ENCODE assay signal across 22 cellular contexts in the genomic region with DNA sequence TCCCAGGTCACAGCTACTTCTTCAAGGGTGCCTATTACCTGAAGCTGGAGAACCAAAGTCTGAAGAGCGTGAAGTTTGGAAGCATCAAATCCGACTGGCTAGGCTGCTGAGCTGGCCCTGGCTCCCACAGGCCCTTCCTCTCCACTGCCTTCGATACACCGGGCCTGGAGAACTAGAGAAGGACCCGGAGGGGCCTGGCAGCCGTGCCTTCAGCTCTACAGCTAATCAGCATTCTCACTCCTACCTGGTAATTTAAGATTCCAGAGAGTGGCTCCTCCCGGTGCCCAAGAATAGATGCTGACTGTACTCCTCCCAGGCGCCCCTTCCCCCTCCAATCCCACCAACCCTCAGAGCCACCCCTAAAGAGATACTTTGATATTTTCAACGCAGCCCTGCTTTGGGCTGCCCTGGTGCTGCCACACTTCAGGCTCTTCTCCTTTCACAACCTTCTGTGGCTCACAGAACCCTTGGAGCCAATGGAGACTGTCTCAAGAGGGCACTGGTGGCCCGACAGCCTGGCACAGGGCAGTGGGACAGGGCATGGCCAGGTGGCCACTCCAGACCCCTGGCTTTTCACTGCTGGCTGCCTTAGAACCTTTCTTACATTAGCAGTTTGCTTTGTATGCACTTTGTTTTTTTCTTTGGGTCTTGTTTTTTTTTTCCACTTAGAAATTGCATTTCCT. TPM values are rescaled to one million over a fixed set of nuclear protein-coding genes. Genes with fewer than 3 reads are reported as not detected.
DNase-seq lines count a peak whose midpoint lies in the region; ATAC-seq, FAIRE-seq and TF ChIP-seq lines count a peak whose summit lies in the region.
"Had no signal": no experiment of that assay in that cellular context is flagged by ENCODE, and none has a peak within 500 bp of the region (broad histone marks: within the 10 kb centered on the region; RNA-seq: fewer than 3 reads in every experiment).

No MANE protein-coding gene starts in this region.

- BruUV-seq in HepG2 (replicated peaks; lab: Mats Ljungman, UMichigan) = no TSS peak
- TSS peak; percentile 83 for BruUV-seq in Panc1 (replicated peaks; lab: Mats Ljungman, UMichigan)

- TF ChIP-seq EP300 in HepG2 (IDR thresholded peaks at IDR 0.05; ENCODE audit: low read depth in 2 of 2, low read length in 2 of 2) = no peak
- TF ChIP-seq EP300 in HepG2 (CRISPR knock-in tag; IDR thresholded peaks at IDR 0.05; ENCODE audit: borderline replicate concordance) = no peak

- no peak overlapping the region for H2AFZ ChIP-seq in HepG2 (ENCODE audit: low read length)

- no peaks in the 10 kb centered on the region for H3K9me3 Mint-ChIP-seq in chondrocyte (ENCODE audit: low read depth)

- peaks cover 2% of the 10 kb centered on the region for H3K79me2 ChIP-seq in HepG2 (ENCODE audit: insufficient read depth, low read length)

- DNase-seq in HepG2 (ENCODE audit: low spot score) (no peak), right lobe of liver (no peak), GM13976 (ENCODE audit: low spot score) (peak; percentile 8), Panc1 (ENCODE audit: low read depth, low spot score) (no peak), thyroid gland (peak; percentile 41 to 53), NCI-H2029 (lab: John Stamatoyannopoulos, UW) (no peak), chondrocyte (ENCODE audit: low spot score) (no peak)
- DNase-seq: BE2C; CD4-positive, CD25-positive, alpha-beta regulatory T cell; Karpas-422; NCI-H1436; NCI-H446 treated with DMSO at 0.1 percent for 48 hours; NCI-H526; NK-92 treated with Interleukin-12 subunit alpha and Interleukin-12 subunit beta, amount 100 ng/mL, for 24 hours; PC-3; Right ventricle myocardium superior; T-helper 2 cell had no signal

- no peak overlapping the region for H3K4me3 Mint-ChIP-seq in chondrocyte (ENCODE audit: unreplicated experiment)
- H3K4me3 Mint-ChIP-seq: CD4-positive, CD25-positive, alpha-beta regulatory T cell had no signal

- ATAC-seq in HepG2 = no peak
- no peak for ATAC-seq in right lobe of liver
- no peak for ATAC-seq in Panc1
- ATAC-seq in HG03520 (IDR thresholded peaks at IDR 0.05; ENCODE audit: unreplicated experiment) = no peak
- ATAC-seq: A549, PC-3 had no signal

- H3K27me3 ChIP-seq in HepG2 (ENCODE audit: control insufficient read depth in 1 of 2, insufficient read depth in 2 of 2, low read length in 2 of 2) = no peaks in the 10 kb centered on the region
- H3K27me3 ChIP-seq in right lobe of liver = no peaks in the 10 kb centered on the region
- no peaks in the 10 kb centered on the region for H3K27me3 ChIP-seq in Panc1 (ENCODE audit: control insufficient read depth, insufficient read depth, low read length)
- H3K27me3 ChIP-seq in thyroid gland = no peaks in the 10 kb centered on the region
- H3K27me3 ChIP-seq: BE2C, SJSA1 had no signal

- POLR2A ChIA-PET in HepG2 (lab: Yijun Ruan, JAX) = no interaction called here
- POLR2A ChIA-PET in Panc1 (lab: Charles Lee) = no interaction called here

- peaks cover 50% of the 10 kb centered on the region for H3K4me1 Mint-ChIP-seq in chondrocyte (ENCODE audit: low read depth)

- peak overlapping the region in 1 of 3 experiments; percentile 31; a peak in 1 of 6 replicates for H3K4me3 ChIP-seq in HepG2 (replicated peaks in 1 of 3; ENCODE audit: insufficient read depth in 1 of 3, low read depth in 2 of 3, low read length in 3 of 3)
- no peak overlapping the region for H3K4me3 ChIP-seq in right lobe of liver
- H3K4me3 ChIP-seq in Panc1 (ENCODE audit: low read depth in 2 of 2, low read length in 2 of 2) = no peak overlapping the region
- no peak overlapping the region for H3K4me3 ChIP-seq in thyroid gland (replicated peaks in 1 of 3)
- H3K4me3 ChIP-seq: A549, SJSA1 had no signal

- H4K20me1 ChIP-seq in HepG2 (ENCODE audit: insufficient read depth, low read length) = no peaks in the 10 kb centered on the region

- H3K4me2 ChIP-seq in HepG2 (ENCODE audit: low read depth, low read length) = peak overlapping the region; percentile 59
- H3K4me2 ChIP-seq: A549 had no signal

- H3K4me1 ChIP-seq in HepG2 (ENCODE audit: insufficient read depth, low read length) = peaks cover 55% of the 10 kb centered on the region
- peaks cover 0 to 16% (median 6%) of the 10 kb centered on the region in 4 donors for H3K4me1 ChIP-seq in right lobe of liver
- peaks cover 44% of the 10 kb centered on the region for H3K4me1 ChIP-seq in Panc1 (ENCODE audit: control insufficient read depth, insufficient read depth, low read length)
- peaks cover 51 to 52% of the 10 kb centered on the region in 2 donors for H3K4me1 ChIP-seq in thyroid gland

- TF ChIP-seq CTCF in HepG2 (CRISPR knock-in tag; IDR thresholded peaks at IDR 0.05) (no peak), right lobe of liver (IDR thresholded peaks at IDR 0.05) (no peak), GM13976 (IDR thresholded peaks at IDR 0.05; ENCODE audit: borderline replicate concordance, control extremely low read depth, extremely low read depth, insufficient read depth, missing control alignments) (no peak), Panc1 (IDR thresholded peaks at IDR 0.05) (no peak), thyroid gland (IDR thresholded peaks at IDR 0.05) (no peak), chondrocyte (IDR thresholded peaks at IDR 0.05) (no peak)

- H3K9me3 ChIP-seq in HepG2 (ENCODE audit: low read length) (no peaks in the 10 kb centered on the region), right lobe of liver (no peaks in the 10 kb centered on the region), Panc1 (ENCODE audit: control insufficient read depth, insufficient read depth, low read depth, low read length) (no peaks in the 10 kb centered on the region), thyroid gland (no peaks in the 10 kb centered on the region)
- H3K9me3 ChIP-seq: A549, BE2C, SJSA1 had no signal

- H3K9ac ChIP-seq in HepG2 (ENCODE audit: insufficient read depth, low read depth, low read length) = no peak overlapping the region

- FAIRE-seq in HepG2 (lab: Jason Lieb, UNC) = no peak
- FAIRE-seq: A549, H54 had no signal

- H3K27ac ChIP-seq in HepG2 (ENCODE audit: extremely low read length, insufficient read depth, low read length) = no peak overlapping the region
- H3K27ac ChIP-seq in right lobe of liver = no peak overlapping the region
- no peak overlapping the region for H3K27ac ChIP-seq in Panc1 (ENCODE audit: low read length)
- H3K27ac ChIP-seq in thyroid gland = peak overlapping the region; percentile 43 to 78 (median 64)
- H3K27ac ChIP-seq: A549, HL-60, SJSA1 had no signal

- H3K36me3 Mint-ChIP-seq in chondrocyte (ENCODE audit: low read depth) = peaks cover 3% of the 10 kb centered on the region
- H3K36me3 Mint-ChIP-seq: CD4-positive, CD25-positive, alpha-beta regulatory T cell had no signal

- H3K27me3 Mint-ChIP-seq in chondrocyte (ENCODE audit: low read depth) = no peaks in the 10 kb centered on the region

- intact Hi-C loops in HepG2 (cut with micrococcal nuclease; ENCODE audit: unreplicated experiment) (loop anchor here (5.0 kb wide), 1 partner anchor 117 kb away; no protein-coding TSS in a partner anchor), right lobe of liver (cut with DNase I) (no loop called here), Panc1 (cut with micrococcal nuclease; ENCODE audit: unreplicated experiment) (no loop called here), thyroid gland (cut with DNase I) (no loop called here)

- in situ Hi-C loops in HepG2 (cut with HindIII; ENCODE audit: extremely low pct_ligation_motif_present, low pct_unique_long_range_greater_than_20kb) = no loop called here
- in situ Hi-C loops in GM13976 (cut with MboI; ENCODE audit: low sequenced_read_pairs, unreplicated experiment) = no loop called here
- in situ Hi-C loops in Panc1 (cut with HindIII; ENCODE audit: low pct_unique_long_range_greater_than_20kb, low sequenced_read_pairs) = no loop called here

- WGBS in HepG2 (ENCODE audit: low lambda C conversion rate) = 67% methylated on average over 9 of the region's 10 CpGs
- 88% methylated on average over 5 of the region's 10 CpGs for WGBS in right lobe of liver (ENCODE audit: insufficient coverage, low coverage, low lambda C conversion rate, missing lambda C conversion rate)
- WGBS in thyroid gland, 2 donors = 64 to 72% methylated on average over 8 to 10 of the region's 10 CpGs

- no peak for TF ChIP-seq RAD21 in HepG2 (CRISPR knock-in tag; IDR thresholded peaks at IDR 0.05)

- no peak overlapping the region for H3K27ac Mint-ChIP-seq in chondrocyte (ENCODE audit: unreplicated experiment)
- H3K27ac Mint-ChIP-seq: CD4-positive, CD25-positive, alpha-beta regulatory T cell had no signal

- CTCF ChIA-PET in HepG2 (lab: Yijun Ruan, JAX; ENCODE audit: low intra/inter-chr PET ratio, low total read pairs) (no interaction called here), Panc1 (lab: Charles Lee) (no interaction called here)

- H3K36me3 ChIP-seq in HepG2 (replicated peaks in 1 of 2; ENCODE audit: control insufficient read depth in 1 of 2, insufficient read depth in 2 of 2, low read length in 2 of 2) (no peaks in the 10 kb centered on the region), right lobe of liver (no peaks in the 10 kb centered on the region), Panc1 (ENCODE audit: control insufficient read depth, insufficient read depth, low read length) (no peaks in the 10 kb centered on the region), thyroid gland (no peaks in the 10 kb centered on the region)

- TF ChIP-seq POLR2A in HepG2 (IDR thresholded peaks at IDR 0.05; ENCODE audit: insufficient read depth in 1 of 2, low read depth in 2 of 2, low read length in 2 of 2) = no peak
- no peak for TF ChIP-seq POLR2A in right lobe of liver (IDR thresholded peaks at IDR 0.05)
- TF ChIP-seq POLR2A in thyroid gland (IDR thresholded peaks at IDR 0.05) = no peak

RNA-seq across cellular contexts. Expression of gene LPCAT2, which starts 3.4 kb away (rescaled TPM):
- total RNA-seq in HepG2 (2016; rRNA removed; fragmentation: Illumina TruSeq; extraction: Trizol) (7.7 and 9.9 TPM in 2 replicates), right lobe of liver (1 to 10 TPM; 1.8 to 5.1 (median 2.7) TPM), Panc1 (2021; ENCODE audit: unreplicated experiment) (62.1 TPM), thyroid gland (100 to 1,000 TPM; 115 to 274 (median 214) TPM), chondrocyte (15.2 to 18.7 TPM (median 17.4 TPM) in 3 replicates)
- total RNA-seq in HepG2 (2016; cell fraction: cytosol; rRNA removed; fragmentation: Illumina TruSeq; extraction: Trizol; ENCODE audit: low read depth) = 1.1 and 1.2 TPM in 2 replicates
- 5.5 and 12.0 TPM in 2 replicates for total RNA-seq in HepG2 (2016; cell fraction: insoluble cytoplasmic fraction; rRNA removed; fragmentation: Illumina TruSeq; extraction: Trizol)
- total RNA-seq in HepG2 (2016; cell fraction: membrane; rRNA removed; fragmentation: Illumina TruSeq; extraction: Trizol) = 1.3 and 1.9 TPM in 2 replicates
- 15.2 and 20.7 TPM in 2 replicates for total RNA-seq in HepG2 (2016; cell fraction: nucleus; rRNA removed; fragmentation: Illumina TruSeq; extraction: Trizol)
- polyA plus RNA-seq in HepG2 (2011; rRNA removed) = 12.5 and 17.6 TPM in 2 replicates
- polyA plus RNA-seq in HepG2 (2011; cell fraction: cytosol; rRNA removed) = 5.2 and 8.1 TPM in 2 replicates
- polyA plus RNA-seq in HepG2 (2011; cell fraction: nucleus; rRNA removed) = 6.2 and 7.9 TPM in 2 replicates
- 13.3 and 13.4 TPM in 2 replicates for polyA plus RNA-seq in HepG2 (2012)
- 0.63 and 0.83 TPM in 2 replicates for polyA plus RNA-seq in HepG2 (2016; cell fraction: cytosol; fragmentation: Illumina TruSeq; extraction: Trizol; ENCODE audit: low read depth)
- polyA plus RNA-seq in HepG2 (2016; cell fraction: insoluble cytoplasmic fraction; fragmentation: Illumina TruSeq; extraction: Trizol; ENCODE audit: low read depth) = 6.3 and 6.8 TPM in 2 replicates
- polyA plus RNA-seq in HepG2 (2016; cell fraction: membrane; fragmentation: Illumina TruSeq; extraction: Trizol; ENCODE audit: low read depth) = 1.2 and 1.6 TPM in 2 replicates
- polyA plus RNA-seq in HepG2 (2016; cell fraction: nucleus; fragmentation: Illumina TruSeq; extraction: Trizol; ENCODE audit: insufficient read depth, low read depth) = 20.8 and 23.5 TPM in 2 replicates
- polyA minus RNA-seq in HepG2 (2011; rRNA and poly(A)+ RNA removed; ENCODE audit: low replicate concordance) = 2.4 and 13.2 TPM in 2 replicates
- 7.6 and 12.2 TPM in 2 replicates for polyA minus RNA-seq in HepG2 (2011; cell fraction: cytosol; rRNA and poly(A)+ RNA removed)
- polyA minus RNA-seq in HepG2 (2011; cell fraction: nucleus; rRNA and poly(A)+ RNA removed) = 24.1 and 26.9 TPM in 2 replicates
- polyA plus RNA-seq in Panc1 (2012; ENCODE audit: insufficient read length) = 44.4 TPM

RNA-seq across cellular contexts. Expression of gene MMP2, which starts 26.5 kb away (rescaled TPM):
- total RNA-seq in HepG2 (2016; rRNA removed; fragmentation: Illumina TruSeq; extraction: Trizol) (0.29 and 0.31 TPM in 2 replicates), right lobe of liver (10 to 100 TPM in 2 of 6 experiments, 1 to 10 TPM in 4; 4.8 to 13.2 (median 6.7) TPM), Panc1 (2021; ENCODE audit: unreplicated experiment) (311 TPM), thyroid gland (100 to 1,000 TPM in 3 of 4 donors, 10 to 100 TPM in 1; 94.9 to 286 (median 216) TPM), chondrocyte (216 to 276 TPM (median 227 TPM) in 3 replicates)
- not detected in 2 replicates for total RNA-seq in HepG2 (2016; cell fraction: cytosol; rRNA removed; fragmentation: Illumina TruSeq; extraction: Trizol; ENCODE audit: low read depth)
- 0.30 and 0.54 TPM in 2 replicates for total RNA-seq in HepG2 (2016; cell fraction: insoluble cytoplasmic fraction; rRNA removed; fragmentation: Illumina TruSeq; extraction: Trizol)
- 0.10 and 0.87 TPM in 2 replicates for total RNA-seq in HepG2 (2016; cell fraction: membrane; rRNA removed; fragmentation: Illumina TruSeq; extraction: Trizol)
- total RNA-seq in HepG2 (2016; cell fraction: nucleus; rRNA removed; fragmentation: Illumina TruSeq; extraction: Trizol) = 0.63 and 1.1 TPM in 2 replicates
- polyA plus RNA-seq in HepG2 (2011; rRNA removed) = 1.3 TPM in 2 replicates
- 0.74 and 0.94 TPM in 2 replicates for polyA plus RNA-seq in HepG2 (2011; cell fraction: cytosol; rRNA removed)
- polyA plus RNA-seq in HepG2 (2011; cell fraction: nucleus; rRNA removed) = 0.84 and 0.92 TPM in 2 replicates
- 0.21 and 0.65 TPM in 2 replicates for polyA plus RNA-seq in HepG2 (2012)
- polyA plus RNA-seq in HepG2 (2016; cell fraction: cytosol; fragmentation: Illumina TruSeq; extraction: Trizol; ENCODE audit: low read depth) = 0.25 and 0.49 TPM in 2 replicates
- 0.27 and 0.80 TPM in 2 replicates for polyA plus RNA-seq in HepG2 (2016; cell fraction: insoluble cytoplasmic fraction; fragmentation: Illumina TruSeq; extraction: Trizol; ENCODE audit: low read depth)
- polyA plus RNA-seq in HepG2 (2016; cell fraction: membrane; fragmentation: Illumina TruSeq; extraction: Trizol; ENCODE audit: low read depth) = 0.63 and 1.00 TPM in 2 replicates
- 0.67 and 0.96 TPM in 2 replicates for polyA plus RNA-seq in HepG2 (2016; cell fraction: nucleus; fragmentation: Illumina TruSeq; extraction: Trizol; ENCODE audit: insufficient read depth, low read depth)
- 1.5 and 3.0 TPM in 2 replicates for polyA minus RNA-seq in HepG2 (2011; rRNA and poly(A)+ RNA removed; ENCODE audit: low replicate concordance)
- 1.4 and 1.9 TPM in 2 replicates for polyA minus RNA-seq in HepG2 (2011; cell fraction: cytosol; rRNA and poly(A)+ RNA removed)
- 0.75 and 2.6 TPM in 2 replicates for polyA minus RNA-seq in HepG2 (2011; cell fraction: nucleus; rRNA and poly(A)+ RNA removed)
- 316 TPM for polyA plus RNA-seq in Panc1 (2012; ENCODE audit: insufficient read length)
- total RNA-seq: PC-3 had no signal
- polyA plus RNA-seq: CD4-positive, CD25-positive, alpha-beta regulatory T cell had no signal

Comparison
In these comparisons a context has a peak if more than half of its experiments do, and no peak if none do; other contexts are left out.
1. DNase-seq: peak in GM13976 (single experiment) and thyroid gland (2 of 2); none in HepG2 (single experiment), right lobe of liver (0 of 3), Panc1 (single experiment), NCI-H2029 (single experiment) and chondrocyte (single experiment).
2. H3K27ac ChIP-seq: peak in thyroid gland (3 of 3); none in HepG2 (single experiment), right lobe of liver (0 of 3) and Panc1 (single experiment).
3. RNA of gene MMP2, which starts 26.5 kb away (total RNA-seq): 311 TPM in Panc1 (single experiment), 216 to 276 TPM in chondrocyte and 94.9 to 286 TPM in thyroid gland; 4.8 to 13.2 TPM in right lobe of liver and 0.10 to 1.1 TPM in HepG2; every median in the first group is over 4 times any median in the second.